In genomic region chr5:78574731-78575161, GRCh38 we compare ENCODE assay signal across 9 cellular contexts.
DNase-seq lines count a peak whose midpoint lies in the region; ATAC-seq and FAIRE-seq lines count a peak whose summit lies in the region.
"Had no signal": no experiment of that assay in that cellular context is flagged by ENCODE, and none has a peak within 500 bp of the region (broad histone marks: within the 10 kb centered on the region; RNA-seq: fewer than 3 reads in every experiment).

No MANE protein-coding gene starts in this region.

- H3K27me3 Mint-ChIP-seq in T-cell = peaks cover 3 to 8% of the 10 kb centered on the region in 2 donors

- POLR2A ChIA-PET in T-cell (lab: Charles Lee) = no interaction called here

- H3K9me3 Mint-ChIP-seq in T-cell = no peaks in the 10 kb centered on the region

- no peak overlapping the region for H3K4me3 Mint-ChIP-seq in T-cell

- no peak overlapping the region for H3K4me3 ChIP-seq in small intestine (ENCODE audit: low read depth in 1 of 2, low read length in 2 of 2)

- peak; percentile 56 for ATAC-seq in GM18907 (IDR thresholded peaks at IDR 0.05; ENCODE audit: unreplicated experiment)
- peak; percentile 49 for ATAC-seq in HG03439 (IDR thresholded peaks at IDR 0.05; ENCODE audit: unreplicated experiment)
- no peak for ATAC-seq in T-cell (replicated peaks in 1 of 4)

- no peak overlapping the region for H3K27ac Mint-ChIP-seq in T-cell

- no peaks in the 10 kb centered on the region for H3K36me3 ChIP-seq in small intestine (ENCODE audit: control insufficient read depth in 2 of 2, insufficient read depth in 2 of 2, low read length in 2 of 2)

- WGBS in small intestine, 3 donors = 64 to 71% (median 65%) methylated on average over 7 of the region's 7 CpGs

- H3K27me3 ChIP-seq in small intestine (ENCODE audit: control insufficient read depth in 2 of 2, insufficient read depth in 2 of 2, low read length in 2 of 2) = no peaks in the 10 kb centered on the region

- no peak for FAIRE-seq in small intestine (lab: Jason Lieb, UNC)

- H3K36me3 Mint-ChIP-seq in T-cell = no peaks in the 10 kb centered on the region

- peak overlapping the region in 1 of 2 donors; percentile 1 for H3K27ac ChIP-seq in small intestine (ENCODE audit: low read depth in 1 of 2, low read length in 1 of 2)

- CTCF ChIA-PET in T-cell (lab: Charles Lee) = interaction anchor here in 1 of 2 donors (0.7 kb wide), 1 partner anchor 97 kb away, joined by 3 read pairs; no protein-coding TSS in a partner anchor

- peaks cover 0 to 7% of the 10 kb centered on the region in 2 donors for H3K4me1 ChIP-seq in small intestine (ENCODE audit: control insufficient read depth in 2 of 2, insufficient read depth in 1 of 2, low read depth in 1 of 2, low read length in 1 of 2)

- peak; percentile 14 to 65 for DNase-seq in dermis microvascular lymphatic vessel endothelial cell (ENCODE audit: low read depth in 2 of 2)
- peak; percentile 51 for DNase-seq in small intestine
- DNase-seq in HK-2 (ENCODE audit: unreplicated experiment) = no peak
- no peak for DNase-seq in NCI-H146 treated with DMSO at 0.1 percent for 48 hours (lab: John Stamatoyannopoulos, UW; ENCODE audit: unreplicated experiment)
- no peak for DNase-seq in T-cell
- no peak for DNase-seq in cerebellum (ENCODE audit: low spot score)
- DNase-seq: NCI-H146 had no signal

- peaks cover 0 to 3% (median 0%) of the 10 kb centered on the region in 3 donors for H3K4me1 Mint-ChIP-seq in T-cell

- H3K9me3 ChIP-seq in small intestine (ENCODE audit: control insufficient read depth, low read depth) = no peaks in the 10 kb centered on the region

Comparison
In these comparisons a context has a peak if more than half of its experiments do, and no peak if none do; other contexts are left out.
1. ATAC-seq: peak in GM18907 (single experiment) and HG03439 (single experiment); none in T-cell (0 of 4).
2. DNase-seq: peak in dermis microvascular lymphatic vessel endothelial cell (2 of 2) and small intestine (single experiment); none in HK-2 (single experiment), NCI-H146 treated with DMSO at 0.1 percent for 48 hours (single experiment), T-cell (0 of 34) and cerebellum (single experiment).